ENCODE assay signal across 36 cellular contexts in the genomic region with DNA sequence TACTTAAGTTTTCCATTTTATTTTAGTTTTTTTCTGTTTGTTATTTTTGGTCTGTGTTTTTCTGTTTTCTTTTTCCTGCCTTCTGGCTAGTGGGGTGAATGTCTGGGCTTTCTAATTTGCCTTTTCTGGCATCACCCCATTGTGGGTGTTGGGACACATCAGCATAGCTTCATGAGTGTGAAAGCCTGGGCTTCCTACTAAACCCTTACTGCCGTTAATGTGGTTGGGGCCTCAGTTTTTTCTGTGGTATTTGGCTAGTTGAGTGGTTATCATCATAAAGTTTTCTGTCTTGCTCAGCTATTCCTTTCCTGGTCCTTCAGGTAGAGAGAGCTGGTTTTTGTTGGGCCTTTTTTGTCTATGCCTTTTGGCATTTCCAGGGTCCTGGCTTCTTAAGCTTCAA. TPM values are rescaled to one million over a fixed set of nuclear protein-coding genes. Genes with fewer than 3 reads are reported as not detected.
"Had no signal": no experiment of that assay in that cellular context is flagged by ENCODE, and none has a peak within 500 bp of the region (broad histone marks: within the 10 kb centered on the region; RNA-seq: fewer than 3 reads in every experiment).

No MANE protein-coding gene starts in this region.

- H3K9me3 Mint-ChIP-seq: activated B cell treated with CpG ODN at 0.5 μM for 24 hours; activated CD4-positive, alpha-beta memory T cell treated with anti-CD3 and anti-CD28 coated beads for 36 hours; activated CD4-positive, alpha-beta T cell treated with anti-CD3 and anti-CD28 coated beads, Interleukin-2, amount 10 ng/mL, durations not matched to agents 24 days and 14 days; activated CD8-positive, alpha-beta T cell treated with anti-CD3 and anti-CD28 coated beads for 36 hours; activated naive CD4-positive, alpha-beta T cell treated with anti-CD3 and anti-CD28 coated beads for 36 hours; activated naive CD4-positive, alpha-beta T cell treated with anti-CD3 and anti-CD28 coated beads, Interleukin-2, amount 50 U/mL, for 72 hours; activated naive CD8-positive, alpha-beta T cell treated with anti-CD3 and anti-CD28 coated beads for 36 hours; activated T-cell treated with anti-CD3 and anti-CD28 coated beads, Interleukin-2, amount 50 U/mL, for 4 hours; activated T-helper 1 cell treated with anti-CD3 and anti-CD28 coated beads, Interleukin-12 subunit alpha, Interleukin-12 subunit beta, Interleukin-2, Interleukin-4 antibody, amounts not matched to agents 30 ng/mL and 10 ng/mL and 1 ng/mL, durations not matched to agents 14 hours and 24 hours and 36 hours; activated T-helper 17 cell treated with anti-CD3 and anti-CD28 coated beads, Interleukin-2, amount 50 U/mL, for 72 hours; T-helper 1 cell treated with Interleukin-12 subunit alpha and Interleukin-12 subunit beta and Interleukin-4 antibody, amounts not matched to agents 30 μg/mL and 1 μg/mL, for 36 hours; T-helper 2 cell treated with Interferon-gamma antibody and Interleukin-4, amounts not matched to agents 5 μg/mL and 100 μg/mL, for 36 hours had no signal

- H3K36me3 ChIP-seq: adrenal gland, brain microvascular endothelial cell, breast epithelium had no signal

- H3K4me3 Mint-ChIP-seq: activated B cell treated with CpG ODN at 0.5 μM for 24 hours; activated CD4-positive, alpha-beta memory T cell treated with anti-CD3 and anti-CD28 coated beads for 36 hours; activated CD4-positive, alpha-beta T cell treated with anti-CD3 and anti-CD28 coated beads, Interleukin-2, amount 10 ng/mL, durations not matched to agents 24 days and 14 days; activated CD8-positive, alpha-beta T cell treated with anti-CD3 and anti-CD28 coated beads for 36 hours; activated naive CD4-positive, alpha-beta T cell treated with anti-CD3 and anti-CD28 coated beads for 36 hours; activated naive CD8-positive, alpha-beta T cell treated with anti-CD3 and anti-CD28 coated beads for 36 hours; activated T-cell treated with anti-CD3 and anti-CD28 coated beads, Interleukin-2, amount 50 U/mL, for 4 hours; activated T-cell treated with anti-CD3 and anti-CD28 coated beads, Interleukin-2, amount 50 U/mL, for 72 hours; activated T-helper 1 cell treated with anti-CD3 and anti-CD28 coated beads, Interleukin-12 subunit alpha, Interleukin-12 subunit beta, Interleukin-2, Interleukin-4 antibody, amounts not matched to agents 30 ng/mL and 10 ng/mL and 1 ng/mL, durations not matched to agents 14 hours and 24 hours and 36 hours; activated T-helper 17 cell treated with anti-CD3 and anti-CD28 coated beads, Interleukin-2, amount 50 U/mL, for 72 hours; T-helper 1 cell treated with Interleukin-12 subunit alpha and Interleukin-12 subunit beta and Interleukin-4 antibody, amounts not matched to agents 30 μg/mL and 1 μg/mL, for 36 hours; T-helper 2 cell treated with Interferon-gamma antibody and Interleukin-4, amounts not matched to agents 5 μg/mL and 100 μg/mL, for 36 hours had no signal

- H3K4me3 ChIP-seq: adrenal gland, body of pancreas, breast epithelium had no signal

- H3K9me3 ChIP-seq: adrenal gland, body of pancreas, breast epithelium had no signal

- H3K27me3 ChIP-seq: adrenal gland, body of pancreas, brain microvascular endothelial cell, breast epithelium had no signal

- DNase-seq: activated B cell treated with CpG ODN at 0.5 μM for 24 hours; activated CD4-positive, alpha-beta memory T cell treated with anti-CD3 and anti-CD28 coated beads for 36 hours; activated CD4-positive, alpha-beta T cell treated with anti-CD3 and anti-CD28 coated beads for 4 hours; activated CD4-positive, alpha-beta T cell treated with anti-CD3 and anti-CD28 coated beads, Interleukin-2, amount 10 ng/mL, durations not matched to agents 24 days and 14 days; activated CD4-positive, alpha-beta T cell treated with anti-CD3 and anti-CD28 coated beads, Interleukin-2, amount 50 U/mL, for 1 hour; activated CD4-positive, alpha-beta T cell treated with anti-CD3 and anti-CD28 coated beads, Interleukin-2, amount 50 U/mL, for 4 hours; activated CD4-positive, CD25-positive, alpha-beta regulatory T cell treated with anti-CD3 and anti-CD28 coated beads, Interleukin-2, amount 50 U/mL, for 72 hours; activated CD8-positive, alpha-beta memory T cell treated with anti-CD3 and anti-CD28 coated beads, Interleukin-2, amount 50 U/mL, for 4 hours; activated CD8-positive, alpha-beta T cell treated with anti-CD3 and anti-CD28 coated beads for 36 hours; activated effector memory CD4-positive, alpha-beta T cell treated with anti-CD3 and anti-CD28 coated beads, Interleukin-2, amount 50 U/mL, for 16 hours; activated gamma-delta T cell treated with Interleukin-2 at 50 U/mL for 16 hours; activated naive CD4-positive, alpha-beta T cell; activated naive CD4-positive, alpha-beta T cell treated with anti-CD3 and anti-CD28 coated beads for 36 hours; activated naive CD4-positive, alpha-beta T cell treated with anti-CD3 and anti-CD28 coated beads, Interleukin-2, amount 50 U/mL, for 16 hours; activated naive CD8-positive, alpha-beta T cell treated with anti-CD3 and anti-CD28 coated beads for 36 hours; activated T-cell treated with anti-CD3 and anti-CD28 coated beads for 4 hours; activated T-cell treated with anti-CD3 and anti-CD28 coated beads, Interleukin-2, amount 50 U/mL, for 1 hour; activated T-cell treated with anti-CD3 and anti-CD28 coated beads, Interleukin-2, amount 50 U/mL, for 4 hours; activated T-cell treated with anti-CD3 and anti-CD28 coated beads, Interleukin-2, amount 50 U/mL, for 72 hours; adrenal gland; amniotic stem cell; aorta; body of pancreas; brain microvascular endothelial cell; central memory CD4-positive, alpha-beta T cell; T-helper 9 cell had no signal

- H3K27ac ChIP-seq: adrenal gland, body of pancreas, brain microvascular endothelial cell, breast epithelium, VCaP had no signal

- H3K27ac Mint-ChIP-seq: activated B cell treated with CpG ODN at 0.5 μM for 24 hours; activated CD4-positive, alpha-beta memory T cell treated with anti-CD3 and anti-CD28 coated beads for 36 hours; activated CD4-positive, alpha-beta T cell treated with anti-CD3 and anti-CD28 coated beads, Interleukin-2, amount 10 ng/mL, durations not matched to agents 24 days and 14 days; activated CD8-positive, alpha-beta T cell treated with anti-CD3 and anti-CD28 coated beads for 36 hours; activated naive CD4-positive, alpha-beta T cell treated with anti-CD3 and anti-CD28 coated beads for 36 hours; activated naive CD4-positive, alpha-beta T cell treated with anti-CD3 and anti-CD28 coated beads, Interleukin-2, amount 50 U/mL, for 72 hours; activated naive CD8-positive, alpha-beta T cell treated with anti-CD3 and anti-CD28 coated beads for 36 hours; activated T-cell treated with anti-CD3 and anti-CD28 coated beads, Interleukin-2, amount 50 U/mL, for 72 hours; activated T-helper 1 cell treated with anti-CD3 and anti-CD28 coated beads, Interleukin-12 subunit alpha, Interleukin-12 subunit beta, Interleukin-2, Interleukin-4 antibody, amounts not matched to agents 30 ng/mL and 10 ng/mL and 1 ng/mL, durations not matched to agents 14 hours and 24 hours and 36 hours; activated T-helper 17 cell treated with anti-CD3 and anti-CD28 coated beads, Interleukin-2, amount 50 U/mL, for 72 hours; T-helper 1 cell treated with Interleukin-12 subunit alpha and Interleukin-12 subunit beta and Interleukin-4 antibody, amounts not matched to agents 30 μg/mL and 1 μg/mL, for 36 hours; T-helper 2 cell treated with Interferon-gamma antibody and Interleukin-4, amounts not matched to agents 5 μg/mL and 100 μg/mL, for 36 hours had no signal

- H3K36me3 Mint-ChIP-seq: activated CD4-positive, alpha-beta memory T cell treated with anti-CD3 and anti-CD28 coated beads for 36 hours; activated naive CD4-positive, alpha-beta T cell treated with anti-CD3 and anti-CD28 coated beads, Interleukin-2, amount 50 U/mL, for 72 hours; activated naive CD8-positive, alpha-beta T cell treated with anti-CD3 and anti-CD28 coated beads for 36 hours had no signal

- H3K4me1 Mint-ChIP-seq: activated B cell treated with CpG ODN at 0.5 μM for 24 hours; activated CD4-positive, alpha-beta T cell treated with anti-CD3 and anti-CD28 coated beads, Interleukin-2, amount 10 ng/mL, durations not matched to agents 24 days and 14 days; activated naive CD8-positive, alpha-beta T cell treated with anti-CD3 and anti-CD28 coated beads for 36 hours; activated T-helper 17 cell treated with anti-CD3 and anti-CD28 coated beads, Interleukin-2, amount 50 U/mL, for 72 hours had no signal

- H3K4me1 ChIP-seq: adrenal gland, body of pancreas, breast epithelium had no signal

RNA-seq across cellular contexts. Expression of a gene that starts 21.4 kb away (rescaled TPM):
- total RNA-seq: activated B cell treated with CpG ODN at 0.5 μM for 24 hours; activated CD4-positive, alpha-beta memory T cell treated with anti-CD3 and anti-CD28 coated beads for 36 hours; activated CD4-positive, alpha-beta T cell treated with anti-CD3 and anti-CD28 coated beads, Interleukin-2, amount 10 ng/mL, durations not matched to agents 24 days and 14 days; activated CD8-positive, alpha-beta memory T cell treated with anti-CD3 and anti-CD28 coated beads for 36 hours; activated CD8-positive, alpha-beta T cell treated with anti-CD3 and anti-CD28 coated beads for 36 hours; activated naive CD4-positive, alpha-beta T cell treated with anti-CD3 and anti-CD28 coated beads for 36 hours; activated naive CD4-positive, alpha-beta T cell treated with anti-CD3 and anti-CD28 coated beads, Interleukin-2, amount 50 U/mL, for 72 hours; activated naive CD8-positive, alpha-beta T cell treated with anti-CD3 and anti-CD28 coated beads for 36 hours; activated T-cell treated with anti-CD3 and anti-CD28 coated beads, Interleukin-2, amount 50 U/mL, for 4 hours; activated T-cell treated with anti-CD3 and anti-CD28 coated beads, Interleukin-2, amount 50 U/mL, for 72 hours; activated T-helper 1 cell treated with anti-CD3 and anti-CD28 coated beads, Interleukin-12 subunit alpha, Interleukin-12 subunit beta, Interleukin-2, Interleukin-4 antibody, amounts not matched to agents 30 ng/mL and 10 ng/mL and 1 ng/mL, durations not matched to agents 14 hours and 24 hours and 36 hours; activated T-helper 17 cell treated with anti-CD3 and anti-CD28 coated beads, Interleukin-2, amount 50 U/mL, for 72 hours; aorta; astrocyte; body of pancreas; breast epithelium; chondrocyte had no signal

RNA-seq across cellular contexts. Expression of a gene that starts 35.1 kb away (rescaled TPM):
- total RNA-seq: activated B cell treated with CpG ODN at 0.5 μM for 24 hours; activated CD4-positive, alpha-beta memory T cell treated with anti-CD3 and anti-CD28 coated beads for 36 hours; activated CD4-positive, alpha-beta T cell treated with anti-CD3 and anti-CD28 coated beads, Interleukin-2, amount 10 ng/mL, durations not matched to agents 24 days and 14 days; activated CD8-positive, alpha-beta memory T cell treated with anti-CD3 and anti-CD28 coated beads for 36 hours; activated CD8-positive, alpha-beta T cell treated with anti-CD3 and anti-CD28 coated beads for 36 hours; activated naive CD4-positive, alpha-beta T cell treated with anti-CD3 and anti-CD28 coated beads for 36 hours; activated naive CD4-positive, alpha-beta T cell treated with anti-CD3 and anti-CD28 coated beads, Interleukin-2, amount 50 U/mL, for 72 hours; activated naive CD8-positive, alpha-beta T cell treated with anti-CD3 and anti-CD28 coated beads for 36 hours; activated T-cell treated with anti-CD3 and anti-CD28 coated beads, Interleukin-2, amount 50 U/mL, for 4 hours; activated T-cell treated with anti-CD3 and anti-CD28 coated beads, Interleukin-2, amount 50 U/mL, for 72 hours; activated T-helper 1 cell treated with anti-CD3 and anti-CD28 coated beads, Interleukin-12 subunit alpha, Interleukin-12 subunit beta, Interleukin-2, Interleukin-4 antibody, amounts not matched to agents 30 ng/mL and 10 ng/mL and 1 ng/mL, durations not matched to agents 14 hours and 24 hours and 36 hours; activated T-helper 17 cell treated with anti-CD3 and anti-CD28 coated beads, Interleukin-2, amount 50 U/mL, for 72 hours; aorta; breast epithelium; chondrocyte had no signal
